15 cellular contexts compared by ENCODE assay signal in genomic region chr5:106510321-106510720, GRCh38.
DNase-seq lines count a peak whose midpoint lies in the region; TF ChIP-seq lines count a peak whose summit lies in the region.
"Had no signal": no experiment of that assay in that cellular context is flagged by ENCODE, and none has a peak within 500 bp of the region (broad histone marks: within the 10 kb centered on the region; RNA-seq: fewer than 3 reads in every experiment).

No MANE protein-coding gene starts in this region.

- no peak overlapping the region for H3K27ac Mint-ChIP-seq in Caco-2 (ENCODE audit: unreplicated experiment)
- H3K27ac Mint-ChIP-seq: B cell; CD8-positive, alpha-beta T cell had no signal

- no peaks in the 10 kb centered on the region for H3K79me2 ChIP-seq in mammary epithelial cell (ENCODE audit: insufficient read depth, low read length)

- H4K20me1 ChIP-seq in mammary epithelial cell (ENCODE audit: insufficient read depth, low read length) = no peaks in the 10 kb centered on the region
- H4K20me1 ChIP-seq: BLaER1 treated with 17β-estradiol and CSF1 and Interleukin-3, amounts not matched to agents 10 nM and 100 nM had no signal

- H3K9me3 Mint-ChIP-seq in Caco-2 (ENCODE audit: unreplicated experiment) = no peaks in the 10 kb centered on the region

- TF ChIP-seq CTCF in RWPE1 (conservative IDR thresholded peaks at IDR 0.05; ENCODE audit: low read depth) (no peak), mammary epithelial cell (conservative IDR thresholded peaks at IDR 0.05 in 1 of 2, IDR thresholded peaks at IDR 0.05 in 1 of 2; ENCODE audit: extremely low read depth in 1 of 2, insufficient read depth in 1 of 2, low read depth in 1 of 2, low read length in 2 of 2) (no peak), Caco-2 (IDR thresholded peaks at IDR 0.05; ENCODE audit: insufficient read depth in 1 of 2, low read depth in 1 of 2, low read length in 1 of 2, severe bottlenecking in 1 of 2, unreplicated experiment in 1 of 2) (no peak)

- CTCF ChIA-PET in RWPE1 (lab: Yijun Ruan, JAX) = no interaction called here
- CTCF ChIA-PET in mammary epithelial cell (lab: Charles Lee; ENCODE audit: low non-redundant PET) = no interaction called here
- CTCF ChIA-PET in Caco-2 (lab: Charles Lee) = interaction anchor here (0.6 kb wide), 1 partner anchor 355 kb away, joined by 3 read pairs; no protein-coding TSS in a partner anchor

- H3K27me3 Mint-ChIP-seq in Caco-2 (ENCODE audit: insufficient read depth, unreplicated experiment) = no peaks in the 10 kb centered on the region
- H3K27me3 Mint-ChIP-seq: B cell had no signal

- H3K4me3 Mint-ChIP-seq in Caco-2 (ENCODE audit: unreplicated experiment) = no peak overlapping the region
- H3K4me3 Mint-ChIP-seq: B cell; CD8-positive, alpha-beta T cell had no signal

- H3K27me3 ChIP-seq in mammary epithelial cell (ENCODE audit: insufficient read depth, low read length) (no peaks in the 10 kb centered on the region), Caco-2 (replicated peaks; ENCODE audit: control insufficient read depth, insufficient read depth, low read length) (no peaks in the 10 kb centered on the region)
- H3K27me3 ChIP-seq: BLaER1 treated with 17β-estradiol and CSF1 and Interleukin-3, amounts not matched to agents 10 nM and 100 nM had no signal

- H3K27ac ChIP-seq in RWPE1 = peak overlapping the region; percentile 36; the same call in 1 of the 2 replicates
- H3K27ac ChIP-seq in mammary epithelial cell (ENCODE audit: insufficient read depth, low read depth, low read length) = no peak overlapping the region
- peak overlapping the region; percentile 7 for H3K27ac ChIP-seq in epithelial cell of prostate
- H3K27ac ChIP-seq: BLaER1 treated with 17β-estradiol and CSF1 and Interleukin-3, amounts not matched to agents 10 nM and 100 nM; GM23248 had no signal

- no peaks in the 10 kb centered on the region for H3K4me1 Mint-ChIP-seq in Caco-2 (ENCODE audit: low read depth, unreplicated experiment)
- H3K4me1 Mint-ChIP-seq: B cell had no signal

- H3K36me3 Mint-ChIP-seq in Caco-2 (ENCODE audit: insufficient read depth, unreplicated experiment) = no peaks in the 10 kb centered on the region
- H3K36me3 Mint-ChIP-seq: CD8-positive, alpha-beta T cell had no signal

- no peaks in the 10 kb centered on the region for H3K9me3 ChIP-seq in mammary epithelial cell (replicated peaks; ENCODE audit: insufficient read depth, low read length)
- H3K9me3 ChIP-seq in Caco-2 = no peaks in the 10 kb centered on the region

- no peaks in the 10 kb centered on the region for H3K4me1 ChIP-seq in mammary epithelial cell (ENCODE audit: insufficient read depth, low read length)
- H3K4me1 ChIP-seq in Caco-2 = no peaks in the 10 kb centered on the region
- H3K4me1 ChIP-seq: BLaER1 treated with 17β-estradiol and CSF1 and Interleukin-3, amounts not matched to agents 10 nM and 100 nM had no signal

- DNase-seq in RWPE1 (ENCODE audit: low spot score) = peak; percentile 13
- peak; percentile 1 for DNase-seq in mammary epithelial cell
- no peak for DNase-seq in epithelial cell of prostate (ENCODE audit: low read depth, low spot score)
- DNase-seq in Caco-2 = no peak
- no peak for DNase-seq in NCI-H1417 (lab: John Stamatoyannopoulos, UW)
- no peak for DNase-seq in NCI-H2227 treated with DMSO at 0.1 percent for 48 hours (lab: John Stamatoyannopoulos, UW)
- DNase-seq: CD8-positive, alpha-beta T cell; DMS 273 treated with DMSO at 0.1 percent for 48 hours; DMS53; DND-41; EL; GM23248; HCEC 1CT had no signal

- POLR2A ChIA-PET in RWPE1 (lab: Yijun Ruan, JAX; ENCODE audit: low non-redundant PET) (no interaction called here), Caco-2 (lab: Charles Lee) (no interaction called here)

- H3K36me3 ChIP-seq in mammary epithelial cell (ENCODE audit: insufficient read depth, low read length) (no peaks in the 10 kb centered on the region), Caco-2 (ENCODE audit: control insufficient read depth, insufficient read depth, low read length) (no peaks in the 10 kb centered on the region)
- H3K36me3 ChIP-seq: BLaER1 treated with 17β-estradiol and CSF1 and Interleukin-3, amounts not matched to agents 10 nM and 100 nM had no signal

- H3K4me3 ChIP-seq in mammary epithelial cell (replicated peaks in 1 of 3; ENCODE audit: insufficient read depth in 1 of 3, low read depth in 2 of 3, low read length in 3 of 3) (no peak overlapping the region), Caco-2 (ENCODE audit: low read depth, low read length) (no peak overlapping the region)
- H3K4me3 ChIP-seq: BLaER1 treated with 17β-estradiol and CSF1 and Interleukin-3, amounts not matched to agents 10 nM and 100 nM; GM23248 had no signal

- no peak overlapping the region for H3K9ac ChIP-seq in mammary epithelial cell (ENCODE audit: insufficient read depth, low read length)
- H3K9ac ChIP-seq: BLaER1 treated with 17β-estradiol and CSF1 and Interleukin-3, amounts not matched to agents 10 nM and 100 nM; GM23248 had no signal

- dilution Hi-C loops in mammary epithelial cell (cut with HindIII; ENCODE audit: low sequenced_read_pairs) = no loop called here

- in situ Hi-C loops in mammary epithelial cell (cut with MboI; ENCODE audit: low sequenced_read_pairs in 2 of 2) = no loop called here

- H3K4me2 ChIP-seq in mammary epithelial cell (ENCODE audit: insufficient read depth, low read depth, low read length) = no peak overlapping the region
- H3K4me2 ChIP-seq: BLaER1 treated with 17β-estradiol and CSF1 and Interleukin-3, amounts not matched to agents 10 nM and 100 nM had no signal

- H2AFZ ChIP-seq in mammary epithelial cell (ENCODE audit: low read depth, low read length) = no peak overlapping the region
- H2AFZ ChIP-seq: GM23248 had no signal

- intact Hi-C loops in mammary epithelial cell (cut with micrococcal nuclease) = no loop called here
- intact Hi-C loops in Caco-2 (cut with micrococcal nuclease; ENCODE audit: unreplicated experiment) = no loop called here

- BruUV-seq in mammary epithelial cell (replicated peaks; lab: Mats Ljungman, UMichigan) = no TSS peak
- BruUV-seq in Caco-2 (replicated peaks; lab: Mats Ljungman, UMichigan) = no TSS peak

Comparison
In these comparisons a context has a peak if more than half of its experiments do, and no peak if none do; other contexts are left out.
1. DNase-seq: peak in RWPE1 (single experiment) and mammary epithelial cell (single experiment); none in epithelial cell of prostate (single experiment), Caco-2 (0 of 2), NCI-H1417 (0 of 3) and NCI-H2227 treated with DMSO at 0.1 percent for 48 hours (single experiment).